29 cellular contexts compared by ENCODE assay signal in genomic region chr12:127911289-127911688, GRCh38.
"Had no signal": no experiment of that assay in that cellular context is flagged by ENCODE, and none has a peak within 500 bp of the region (broad histone marks: within the 10 kb centered on the region; RNA-seq: fewer than 3 reads in every experiment).

No MANE protein-coding gene starts in this region.

- H3K27me3 ChIP-seq: body of pancreas, dorsolateral prefrontal cortex had no signal

- DNase-seq: activated CD4-positive, alpha-beta memory T cell treated with anti-CD3 and anti-CD28 coated beads for 36 hours; activated CD4-positive, alpha-beta T cell treated with anti-CD3 and anti-CD28 coated beads for 36 hours; activated CD4-positive, alpha-beta T cell treated with anti-CD3 and anti-CD28 coated beads, Interleukin-2, amount 10 ng/mL, durations not matched to agents 24 days and 14 days; activated CD4-positive, CD25-positive, alpha-beta regulatory T cell; activated CD4-positive, CD25-positive, alpha-beta regulatory T cell treated with anti-CD3 and anti-CD28 coated beads, Interleukin-2, amount 50 U/mL, for 72 hours; activated CD8-positive, alpha-beta memory T cell treated with anti-CD3 and anti-CD28 coated beads, Interleukin-2, amount 10 ng/mL, durations not matched to agents 7 days and 5 days; activated CD8-positive, alpha-beta memory T cell treated with anti-CD3 and anti-CD28 coated beads, Interleukin-2, amount 50 U/mL, for 48 hours; activated CD8-positive, alpha-beta T cell treated with anti-CD3 and anti-CD28 coated beads, Interleukin-2, amount 10 ng/mL, durations not matched to agents 7 days and 5 days; activated gamma-delta T cell; activated naive CD4-positive, alpha-beta T cell; activated naive CD4-positive, alpha-beta T cell treated with anti-CD3 and anti-CD28 coated beads, Interleukin-2, amount 10 ng/mL, durations not matched to agents 7 days and 5 days; activated naive CD8-positive, alpha-beta T cell treated with anti-CD3 and anti-CD28 coated beads, Interleukin-2, amount 10 ng/mL, durations not matched to agents 7 days and 5 days; activated T-cell treated with anti-CD3 and anti-CD28 coated beads for 4 hours; activated T-cell treated with anti-CD3 and anti-CD28 coated beads, Interleukin-2, amount 50 U/mL, for 24 hours; activated T-cell treated with anti-CD3 and anti-CD28 coated beads, Interleukin-2, amount 50 U/mL, for 72 hours; amygdala; aorta; body of pancreas; caudate nucleus; cerebellar nuclear complex; dorsolateral prefrontal cortex; effector memory CD4-positive, alpha-beta T cell; endodermal cell; foreskin fibroblast; head of caudate nucleus; T-helper 2 cell had no signal

- H3K9me3 ChIP-seq: body of pancreas had no signal

- H3K4me1 ChIP-seq: body of pancreas had no signal

- ATAC-seq: activated CD4-positive, alpha-beta T cell treated with anti-CD3 and anti-CD28 coated beads for 36 hours; activated CD8-positive, alpha-beta memory T cell treated with anti-CD3 and anti-CD28 coated beads, Interleukin-2, amount 10 ng/mL, durations not matched to agents 7 days and 5 days; activated CD8-positive, alpha-beta T cell treated with anti-CD3 and anti-CD28 coated beads, Interleukin-2, amount 10 ng/mL, durations not matched to agents 7 days and 5 days; activated naive CD4-positive, alpha-beta T cell treated with anti-CD3 and anti-CD28 coated beads, Interleukin-2, amount 50 U/mL, for 72 hours; activated T-cell treated with anti-CD3 and anti-CD28 coated beads, Interleukin-2, amount 50 U/mL, for 72 hours; body of pancreas; esophagus mucosa had no signal

- H3K4me3 ChIP-seq: body of pancreas, coronary artery, dorsolateral prefrontal cortex had no signal

- H3K27ac ChIP-seq: body of pancreas, coronary artery, dorsolateral prefrontal cortex had no signal
